In the genomic region with DNA sequence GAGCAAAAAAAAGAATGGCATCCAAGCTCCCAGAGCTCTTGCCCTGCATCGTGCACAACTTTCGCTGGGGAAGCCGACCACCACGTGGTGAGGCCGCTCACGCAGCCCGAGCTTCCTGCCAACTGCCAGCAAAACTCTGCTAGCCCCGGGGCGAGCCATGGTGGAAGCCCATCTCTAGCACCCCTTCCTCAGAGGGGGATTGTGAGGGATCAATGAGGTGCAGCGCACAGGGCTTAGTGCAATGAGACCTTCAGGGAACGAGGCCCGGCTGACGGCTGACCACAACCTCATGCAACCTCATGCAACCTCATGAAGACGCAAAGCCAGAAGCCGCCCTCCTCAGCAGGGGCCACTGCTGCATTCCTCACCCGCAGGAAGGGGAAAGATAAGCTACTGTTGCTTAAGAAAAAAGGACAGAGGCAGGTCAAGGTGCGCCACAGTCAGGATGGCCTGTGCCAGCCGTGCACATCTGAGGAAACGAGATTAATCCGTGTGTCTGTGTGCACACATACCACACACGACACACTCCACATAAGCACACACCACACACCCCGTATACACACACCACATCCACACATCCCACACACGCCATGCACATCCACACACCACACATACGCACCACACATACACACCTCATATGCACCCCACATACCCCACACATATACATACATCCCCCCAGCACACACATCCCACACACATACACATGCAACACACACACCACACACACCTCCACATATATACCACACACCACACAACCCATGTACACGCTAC, we compare ENCODE assay signal across 24 cellular contexts. TPM values are rescaled to one million over a fixed set of nuclear protein-coding genes. Genes with fewer than 3 reads are reported as not detected.
DNase-seq lines count a peak whose midpoint lies in the region; ATAC-seq and TF ChIP-seq lines count a peak whose summit lies in the region.
"Had no signal": no experiment of that assay in that cellular context is flagged by ENCODE, and none has a peak within 500 bp of the region (broad histone marks: within the 10 kb centered on the region; RNA-seq: fewer than 3 reads in every experiment).

No MANE protein-coding gene starts in this region.

- 100% methylated on average over 1 to 4 of the region's 25 CpGs for WGBS in neuronal stem cell (ENCODE audit: extremely low coverage in 2 of 2, insufficient read length in 2 of 2, insufficient replicate concordance in 1 of 2), 2 donors

- no peak overlapping the region for H4K8ac ChIP-seq in neuronal stem cell (ENCODE audit: low read depth, low read length)

- H2AFZ ChIP-seq in neuronal stem cell (ENCODE audit: low read length): no peak overlapping the region

- H2BK12ac ChIP-seq in neuronal stem cell (ENCODE audit: low read length): no peak overlapping the region

- no peaks in the 10 kb centered on the region for H3K9me3 Mint-ChIP-seq in activated CD8-positive, alpha-beta T cell treated with anti-CD3 and anti-CD28 coated beads, Interleukin-2, amount 10 ng/mL, durations not matched to agents 7 days and 5 days (ENCODE audit: insufficient read depth)
- peaks cover 6% of the 10 kb centered on the region for H3K9me3 Mint-ChIP-seq in activated CD8-positive, alpha-beta T cell treated with anti-CD3 and anti-CD28 coated beads for 36 hours

- no peak overlapping the region for H2BK120ac ChIP-seq in neuronal stem cell (ENCODE audit: low read depth, low read length)

- H3K9me3 ChIP-seq in neuronal stem cell (replicated peaks in 1 of 2; ENCODE audit: control insufficient read depth in 2 of 2, insufficient read depth in 1 of 2, low read depth in 1 of 2, low read length in 2 of 2): peaks cover 3% of the 10 kb centered on the region in 2 donors
- H3K9me3 ChIP-seq: ovary, stomach, transverse colon had no signal

- no peak overlapping the region for H4K91ac ChIP-seq in neuronal stem cell (ENCODE audit: low read depth, low read length, poor library complexity)

- no peak for DNase-seq in activated CD8-positive, alpha-beta T cell treated with anti-CD3 and anti-CD28 coated beads, Interleukin-2, amount 10 ng/mL, durations not matched to agents 7 days and 5 days
- DNase-seq in activated CD8-positive, alpha-beta T cell treated with anti-CD3 and anti-CD28 coated beads for 36 hours: no peak
- no peak for DNase-seq in dorsolateral prefrontal cortex
- no peak for DNase-seq in neuronal stem cell (ENCODE audit: low spot score)
- DNase-seq in NCI-H510A (lab: John Stamatoyannopoulos, UW): no peak
- DNase-seq in NCI-H2107 treated with DMSO at 0.1 percent for 48 hours (lab: John Stamatoyannopoulos, UW; ENCODE audit: unreplicated experiment): no peak
- DNase-seq: activated CD4-positive, alpha-beta T cell treated with anti-CD3 and anti-CD28 coated beads, Interleukin-2, amount 10 ng/mL, durations not matched to agents 24 days and 14 days; activated naive CD8-positive, alpha-beta T cell treated with anti-CD3 and anti-CD28 coated beads, Interleukin-2, amount 10 ng/mL, durations not matched to agents 7 days and 5 days; CD8-positive, alpha-beta memory T cell; GDM1; HCEC 1CT; NCI-H146; NCI-H524 treated with DMSO at 0.1 percent for 48 hours; ovary; RPMI8226; stimulated activated CD4-positive, alpha-beta T cell treated with anti-CD3 and anti-CD28 coated beads, Interleukin-12 subunit alpha, Interleukin-12 subunit beta, amount 100 ng/mL, for 4 hours; stimulated activated CD4-positive, alpha-beta T cell treated with anti-CD3 and anti-CD28 coated beads, Interleukin-4, amount 100 ng/mL, for 4 hours; stomach; T-helper 17 cell; transverse colon had no signal

- H3K18ac ChIP-seq in neuronal stem cell (ENCODE audit: low read length): no peak overlapping the region

- H3K4me2 ChIP-seq in neuronal stem cell (ENCODE audit: insufficient read depth, low read length, poor library complexity, severe bottlenecking): no peak overlapping the region
- H3K4me2 ChIP-seq: KMS-11 had no signal

- POLR2A ChIA-PET in activated CD8-positive, alpha-beta T cell treated with anti-CD3 and anti-CD28 coated beads, Interleukin-2, amount 10 ng/mL, durations not matched to agents 7 days and 5 days (lab: Charles Lee): interaction anchor here (0.6 to 1.9 kb wide), 2 partner anchors 11 to 104 kb away, joined by 3 to 9 read pairs; partner anchors contain the start of gene PPP6R1
- POLR2A ChIA-PET in activated CD8-positive, alpha-beta T cell treated with anti-CD3 and anti-CD28 coated beads for 36 hours (lab: Charles Lee): interaction anchor here (1.1 to 1.8 kb wide), 3 partner anchors 10 to 21 kb away, joined by 3 to 13 read pairs (median 3); partner anchors contain the start of genes HSPBP1 and PPP6R1

- peak overlapping the region; percentile 26 for H3K23ac ChIP-seq in neuronal stem cell (ENCODE audit: low read depth, low read length, poor library complexity)

- H3K36me3 Mint-ChIP-seq in activated CD8-positive, alpha-beta T cell treated with anti-CD3 and anti-CD28 coated beads, Interleukin-2, amount 10 ng/mL, durations not matched to agents 7 days and 5 days (ENCODE audit: low read depth): peaks cover 13% of the 10 kb centered on the region
- H3K36me3 Mint-ChIP-seq in activated CD8-positive, alpha-beta T cell treated with anti-CD3 and anti-CD28 coated beads for 36 hours (ENCODE audit: low read depth): peaks cover 34% of the 10 kb centered on the region

- no peak overlapping the region for H3K4ac ChIP-seq in neuronal stem cell (ENCODE audit: low read length)

- intact Hi-C loops in activated CD8-positive, alpha-beta T cell treated with anti-CD3 and anti-CD28 coated beads for 36 hours (cut with micrococcal nuclease): no loop called here
- intact Hi-C loops in dorsolateral prefrontal cortex (cut with DNase I): no loop called here

- H3K9ac ChIP-seq in neuronal stem cell (ENCODE audit: low read depth, low read length, poor library complexity): peak overlapping the region; percentile 3
- H3K9ac ChIP-seq: KMS-11 had no signal

- no peak overlapping the region for H2AK5ac ChIP-seq in neuronal stem cell (ENCODE audit: low read depth, low read length)

- H3K27me3 ChIP-seq in dorsolateral prefrontal cortex (no peaks in the 10 kb centered on the region), neuronal stem cell (ENCODE audit: control insufficient read depth in 3 of 3, insufficient read depth in 3 of 3, low read depth in 1 of 3, low read length in 3 of 3) (no peaks in the 10 kb centered on the region)
- H3K27me3 ChIP-seq: ovary, stomach, transverse colon had no signal

- no peak overlapping the region for H2BK5ac ChIP-seq in neuronal stem cell (ENCODE audit: low read length)

- TF ChIP-seq CTCF in activated CD8-positive, alpha-beta T cell treated with anti-CD3 and anti-CD28 coated beads for 36 hours (IDR thresholded peaks at IDR 0.05): no peak
- TF ChIP-seq CTCF in dorsolateral prefrontal cortex (IDR thresholded peaks at IDR 0.05 in 54 of 56, conservative IDR thresholded peaks at IDR 0.05 in 2 of 56; ENCODE audit: low read depth in 1 of 56, partially characterized antibody in 56 of 56): no peak

- CTCF ChIA-PET in activated CD8-positive, alpha-beta T cell treated with anti-CD3 and anti-CD28 coated beads, Interleukin-2, amount 10 ng/mL, durations not matched to agents 7 days and 5 days (lab: Charles Lee): no interaction called here
- CTCF ChIA-PET in activated CD8-positive, alpha-beta T cell treated with anti-CD3 and anti-CD28 coated beads for 36 hours (lab: Charles Lee): no interaction called here

- H3K4me3 ChIP-seq in dorsolateral prefrontal cortex: no peak overlapping the region
- H3K4me3 ChIP-seq in neuronal stem cell (ENCODE audit: low read length in 2 of 2): peak overlapping the region in 1 of 2 donors; percentile 18
- H3K4me3 ChIP-seq: ovary, SK-N-MC, stomach, transverse colon had no signal

- no peaks in the 10 kb centered on the region for H3K27me3 Mint-ChIP-seq in activated CD8-positive, alpha-beta T cell treated with anti-CD3 and anti-CD28 coated beads, Interleukin-2, amount 10 ng/mL, durations not matched to agents 7 days and 5 days (ENCODE audit: low read depth)
- no peaks in the 10 kb centered on the region for H3K27me3 Mint-ChIP-seq in activated CD8-positive, alpha-beta T cell treated with anti-CD3 and anti-CD28 coated beads for 36 hours
- H3K27me3 Mint-ChIP-seq: activated CD4-positive, alpha-beta T cell treated with anti-CD3 and anti-CD28 coated beads, Interleukin-2, amount 10 ng/mL, durations not matched to agents 24 days and 14 days; activated naive CD8-positive, alpha-beta T cell treated with anti-CD3 and anti-CD28 coated beads, Interleukin-2, amount 10 ng/mL, durations not matched to agents 7 days and 5 days; CD8-positive, alpha-beta memory T cell; T-helper 17 cell had no signal

- no peak overlapping the region for H3K4me3 Mint-ChIP-seq in activated CD8-positive, alpha-beta T cell treated with anti-CD3 and anti-CD28 coated beads, Interleukin-2, amount 10 ng/mL, durations not matched to agents 7 days and 5 days
- no peak overlapping the region for H3K4me3 Mint-ChIP-seq in activated CD8-positive, alpha-beta T cell treated with anti-CD3 and anti-CD28 coated beads for 36 hours
- H3K4me3 Mint-ChIP-seq: activated CD4-positive, alpha-beta T cell treated with anti-CD3 and anti-CD28 coated beads, Interleukin-2, amount 10 ng/mL, durations not matched to agents 24 days and 14 days; activated naive CD8-positive, alpha-beta T cell treated with anti-CD3 and anti-CD28 coated beads, Interleukin-2, amount 10 ng/mL, durations not matched to agents 7 days and 5 days; CD8-positive, alpha-beta memory T cell; T-helper 17 cell had no signal

- no peak overlapping the region for H2BK15ac ChIP-seq in neuronal stem cell (ENCODE audit: low read length)

- H3K27ac ChIP-seq in dorsolateral prefrontal cortex: peak overlapping the region in 41 of 59 donors; percentile 4 to 85 (median 64)
- H3K27ac ChIP-seq in neuronal stem cell (replicated peaks; ENCODE audit: low read length): no peak overlapping the region
- H3K27ac ChIP-seq: 22Rv1, KMS-11, ovary, SK-N-MC, stomach, transverse colon had no signal

- H3K14ac ChIP-seq in neuronal stem cell (ENCODE audit: low read length): no peak overlapping the region

- H3K36me3 ChIP-seq in neuronal stem cell (replicated peaks in 1 of 2; ENCODE audit: control insufficient read depth in 2 of 2, insufficient read depth in 2 of 2, low read length in 2 of 2): peaks cover 14 to 30% of the 10 kb centered on the region in 2 donors
- H3K36me3 ChIP-seq: ovary had no signal

- peaks cover 4% of the 10 kb centered on the region for H3K4me1 Mint-ChIP-seq in activated CD8-positive, alpha-beta T cell treated with anti-CD3 and anti-CD28 coated beads, Interleukin-2, amount 10 ng/mL, durations not matched to agents 7 days and 5 days (ENCODE audit: low read depth)
- peaks cover 4% of the 10 kb centered on the region for H3K4me1 Mint-ChIP-seq in activated CD8-positive, alpha-beta T cell treated with anti-CD3 and anti-CD28 coated beads for 36 hours (ENCODE audit: low read depth)
- H3K4me1 Mint-ChIP-seq: activated CD4-positive, alpha-beta T cell treated with anti-CD3 and anti-CD28 coated beads, Interleukin-2, amount 10 ng/mL, durations not matched to agents 24 days and 14 days had no signal

- ATAC-seq in activated CD8-positive, alpha-beta T cell treated with anti-CD3 and anti-CD28 coated beads, Interleukin-2, amount 10 ng/mL, durations not matched to agents 7 days and 5 days: peak; percentile 32
- no peak for ATAC-seq in activated CD8-positive, alpha-beta T cell treated with anti-CD3 and anti-CD28 coated beads for 36 hours
- ATAC-seq: T-helper 17 cell had no signal

- H3K4me1 ChIP-seq in neuronal stem cell (ENCODE audit: control insufficient read depth in 2 of 2, insufficient read depth in 1 of 2, low read depth in 1 of 2, low read length in 2 of 2): no peaks in the 10 kb centered on the region
- H3K4me1 ChIP-seq: stomach, transverse colon had no signal

- H3K27ac Mint-ChIP-seq in activated CD8-positive, alpha-beta T cell treated with anti-CD3 and anti-CD28 coated beads, Interleukin-2, amount 10 ng/mL, durations not matched to agents 7 days and 5 days: no peak overlapping the region
- no peak overlapping the region for H3K27ac Mint-ChIP-seq in activated CD8-positive, alpha-beta T cell treated with anti-CD3 and anti-CD28 coated beads for 36 hours
- H3K27ac Mint-ChIP-seq: activated CD4-positive, alpha-beta T cell treated with anti-CD3 and anti-CD28 coated beads, Interleukin-2, amount 10 ng/mL, durations not matched to agents 24 days and 14 days; activated naive CD8-positive, alpha-beta T cell treated with anti-CD3 and anti-CD28 coated beads, Interleukin-2, amount 10 ng/mL, durations not matched to agents 7 days and 5 days had no signal

- no peaks in the 10 kb centered on the region for H3K79me1 ChIP-seq in neuronal stem cell (ENCODE audit: low read depth, low read length)

RNA-seq across cellular contexts. Expression of gene HSPBP1, which starts 9.6 kb away (rescaled TPM):
- total RNA-seq in activated CD8-positive, alpha-beta T cell treated with anti-CD3 and anti-CD28 coated beads, Interleukin-2, amount 10 ng/mL, durations not matched to agents 7 days and 5 days: 10 to 100 TPM; 31.1 to 32.7 TPM
- 10 to 100 TPM; 46.4 to 47.1 TPM for total RNA-seq in activated CD8-positive, alpha-beta T cell treated with anti-CD3 and anti-CD28 coated beads for 36 hours
- 10 to 100 TPM; 32.1 to 75.7 (median 48.3) TPM for total RNA-seq in dorsolateral prefrontal cortex
- 32.8 TPM for polyA plus RNA-seq in neuronal stem cell (2013, experiment 1 of 2)
- polyA plus RNA-seq in neuronal stem cell (2013, experiment 2 of 2): 30.1 TPM

RNA-seq across cellular contexts. Expression of gene PPP6R1, which starts 11.5 kb away (rescaled TPM):
- 100 to 1,000 TPM; 256 to 265 TPM for total RNA-seq in activated CD8-positive, alpha-beta T cell treated with anti-CD3 and anti-CD28 coated beads, Interleukin-2, amount 10 ng/mL, durations not matched to agents 7 days and 5 days
- 100 to 1,000 TPM; 197 to 207 TPM for total RNA-seq in activated CD8-positive, alpha-beta T cell treated with anti-CD3 and anti-CD28 coated beads for 36 hours
- total RNA-seq in dorsolateral prefrontal cortex: 100 to 1,000 TPM in 40 of 120 experiments, 10 to 100 TPM in 80; 67.4 to 169 (median 95.4) TPM
- 33.0 TPM for polyA plus RNA-seq in neuronal stem cell (2013, experiment 1 of 2)
- 32.6 TPM for polyA plus RNA-seq in neuronal stem cell (2013, experiment 2 of 2)

RNA-seq across cellular contexts. Expression of gene BRSK1, which starts 13.4 kb away (rescaled TPM):
- 1 to 10 TPM; 7.3 to 7.5 TPM for total RNA-seq in activated CD8-positive, alpha-beta T cell treated with anti-CD3 and anti-CD28 coated beads, Interleukin-2, amount 10 ng/mL, durations not matched to agents 7 days and 5 days
- total RNA-seq in activated CD8-positive, alpha-beta T cell treated with anti-CD3 and anti-CD28 coated beads for 36 hours: 1 to 10 TPM; 5.1 to 5.8 TPM
- 100 to 1,000 TPM; 186 to 446 (median 306) TPM for total RNA-seq in dorsolateral prefrontal cortex
- 30.5 TPM for polyA plus RNA-seq in neuronal stem cell (2013, experiment 1 of 2)
- 31.6 TPM for polyA plus RNA-seq in neuronal stem cell (2013, experiment 2 of 2)

RNA-seq across cellular contexts. Expression of gene TMEM86B, which starts 41.8 kb away (rescaled TPM):
- total RNA-seq in activated CD8-positive, alpha-beta T cell treated with anti-CD3 and anti-CD28 coated beads, Interleukin-2, amount 10 ng/mL, durations not matched to agents 7 days and 5 days: 10 to 100 TPM; 11.0 to 13.8 TPM
- total RNA-seq in activated CD8-positive, alpha-beta T cell treated with anti-CD3 and anti-CD28 coated beads for 36 hours: 1 to 10 TPM; 5.8 to 6.2 TPM
- total RNA-seq in dorsolateral prefrontal cortex: 10 to 100 TPM in 26 of 120 experiments, 1 to 10 TPM in 94; 3.7 to 14.4 (median 8.2) TPM
- polyA plus RNA-seq in neuronal stem cell (2013, experiment 1 of 2): 3.0 TPM
- 3.0 TPM for polyA plus RNA-seq in neuronal stem cell (2013, experiment 2 of 2)

RNA-seq across cellular contexts. Expression of gene TMEM150B, which starts 54.8 kb away (rescaled TPM):
- total RNA-seq in activated CD8-positive, alpha-beta T cell treated with anti-CD3 and anti-CD28 coated beads, Interleukin-2, amount 10 ng/mL, durations not matched to agents 7 days and 5 days: under 1 TPM in 1 of 2 experiments, not detected in 1; 0.26 TPM
- total RNA-seq in activated CD8-positive, alpha-beta T cell treated with anti-CD3 and anti-CD28 coated beads for 36 hours: not detected
- total RNA-seq in dorsolateral prefrontal cortex: 1 to 10 TPM in 22 of 120 experiments, under 1 TPM in 21, not detected in 77; 0.36 to 4.6 (median 1.0) TPM
- not detected for polyA plus RNA-seq in neuronal stem cell (2013, experiment 1 of 2)
- polyA plus RNA-seq in neuronal stem cell (2013, experiment 2 of 2): 0.04 TPM
- total RNA-seq: myocyte had no signal
- polyA plus RNA-seq: CD8-positive, alpha-beta memory T cell had no signal

Comparison
In these comparisons a context has a peak if more than half of its experiments do, and no peak if none do; other contexts are left out.
1. RNA of gene BRSK1, which starts 13.4 kb away (total RNA-seq): 186 to 446 TPM in dorsolateral prefrontal cortex; 7.3 to 7.5 TPM in activated CD8-positive, alpha-beta T cell treated with anti-CD3 and anti-CD28 coated beads, Interleukin-2, amount 10 ng/mL, durations not matched to agents 7 days and 5 days and 5.1 to 5.8 TPM in activated CD8-positive, alpha-beta T cell treated with anti-CD3 and anti-CD28 coated beads for 36 hours; every median in the first group is over 10 times any median in the second.